In the genomic region with DNA sequence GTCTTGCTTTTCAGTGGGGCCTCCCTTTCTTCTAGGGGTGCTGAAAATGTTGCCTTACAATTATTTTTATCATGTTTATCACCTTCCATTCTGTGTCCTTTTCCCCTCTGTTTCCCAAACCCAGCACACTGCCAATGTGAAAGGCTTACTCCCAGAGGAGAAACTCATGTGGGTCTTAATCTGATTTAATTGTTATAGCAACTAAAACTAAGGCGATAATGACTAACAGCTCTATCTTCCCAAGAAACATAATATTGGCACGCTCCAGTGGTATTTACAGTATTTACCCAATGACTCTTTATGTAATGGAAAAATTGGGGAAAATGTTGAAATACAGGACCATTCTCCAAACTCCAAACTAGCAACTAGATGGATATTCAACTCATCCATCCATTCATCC, we compare ENCODE assay signal across 15 cellular contexts. TPM values are rescaled to one million over a fixed set of nuclear protein-coding genes. Genes with fewer than 3 reads are reported as not detected.
DNase-seq lines count a peak whose midpoint lies in the region; ATAC-seq, FAIRE-seq and TF ChIP-seq lines count a peak whose summit lies in the region.
"Had no signal": no experiment of that assay in that cellular context is flagged by ENCODE, and none has a peak within 500 bp of the region (broad histone marks: within the 10 kb centered on the region; RNA-seq: fewer than 3 reads in every experiment).

No MANE protein-coding gene starts in this region.

- DNase-seq in AG08395 (ENCODE audit: low spot score), result peak; percentile 25
- DNase-seq in D721Med (ENCODE audit: insufficient read length, low spot score), result peak; percentile 81
- DNase-seq in astrocyte (ENCODE audit: low read depth), result peak; percentile 35
- DNase-seq in osteoblast (ENCODE audit: insufficient read length, low spot score, missing footprints), result no peak
- DNase-seq in NCI-H748 treated with DMSO at 0.1 percent for 48 hours (lab: John Stamatoyannopoulos, UW), result no peak
- DNase-seq in nucleus accumbens (lab: John Stamatoyannopoulos, UW), result no peak
- DNase-seq in HTR-8/SVneo (ENCODE audit: insufficient read length, low spot score), result no peak
- DNase-seq: ACHN; AML-193; Caco-2; CD8-positive, alpha-beta memory T cell; DMS 273 treated with DMSO at 0.1 percent for 48 hours; H9 had no signal

- no peak for ATAC-seq in GM18909 (IDR thresholded peaks at IDR 0.05; ENCODE audit: poor library complexity, unreplicated experiment)

- H3K79me2 ChIP-seq in astrocyte (ENCODE audit: insufficient read depth, low read length) (no peaks in the 10 kb centered on the region), osteoblast (ENCODE audit: insufficient read depth, low read length) (no peaks in the 10 kb centered on the region)

- H3K27me3 Mint-ChIP-seq in astrocyte (ENCODE audit: low read depth, unreplicated experiment), result peaks cover 5% of the 10 kb centered on the region

- no peak overlapping the region for H2AFZ ChIP-seq in astrocyte (ENCODE audit: low read depth, low read length)
- H2AFZ ChIP-seq in osteoblast (ENCODE audit: low read length), result no peak overlapping the region

- TF ChIP-seq CTCF in D721Med (IDR thresholded peaks at IDR 0.05; ENCODE audit: insufficient read depth, missing control alignments) (no peak), astrocyte (IDR thresholded peaks at IDR 0.05; ENCODE audit: insufficient read depth, low read depth, low read length) (no peak), osteoblast (IDR thresholded peaks at IDR 0.05; ENCODE audit: extremely low read depth, low read depth, low read length) (no peak)

- H3K27ac ChIP-seq in astrocyte (ENCODE audit: low read depth, low read length) (no peak overlapping the region), osteoblast (ENCODE audit: low read depth, low read length) (peak overlapping the region; percentile 97)
- H3K27ac ChIP-seq: BLaER1 had no signal

- no peaks in the 10 kb centered on the region for H3K9me3 Mint-ChIP-seq in astrocyte (ENCODE audit: unreplicated experiment)
- H3K9me3 Mint-ChIP-seq: CD8-positive, alpha-beta memory T cell; H9 had no signal

- H3K36me3 ChIP-seq in astrocyte (ENCODE audit: insufficient read depth, low read length), result no peaks in the 10 kb centered on the region
- H3K36me3 ChIP-seq in osteoblast (ENCODE audit: insufficient read depth, low read length), result peaks cover 90% of the 10 kb centered on the region
- H3K36me3 ChIP-seq: BLaER1 had no signal

- H4K20me1 ChIP-seq in astrocyte (ENCODE audit: insufficient read depth, low read length), result peaks cover 4% of the 10 kb centered on the region
- peaks cover 6% of the 10 kb centered on the region for H4K20me1 ChIP-seq in osteoblast (ENCODE audit: insufficient read depth, low read length)
- H4K20me1 ChIP-seq: BLaER1 had no signal

- H3K9ac ChIP-seq in astrocyte (ENCODE audit: low read length), result no peak overlapping the region
- H3K9ac ChIP-seq: BLaER1 had no signal

- no peak overlapping the region for H3K4me2 ChIP-seq in astrocyte (ENCODE audit: low read length)
- H3K4me2 ChIP-seq in osteoblast (ENCODE audit: insufficient read depth, low read length), result no peak overlapping the region
- H3K4me2 ChIP-seq: BLaER1 had no signal

- peaks cover 21% of the 10 kb centered on the region for H3K4me1 Mint-ChIP-seq in astrocyte (ENCODE audit: low read depth, unreplicated experiment)

- peaks cover 35% of the 10 kb centered on the region for H3K4me1 ChIP-seq in astrocyte (ENCODE audit: insufficient read depth, low read length)
- H3K4me1 ChIP-seq in osteoblast (ENCODE audit: insufficient read depth, low read length), result peaks cover 72% of the 10 kb centered on the region

- no peak overlapping the region for H3K4me3 Mint-ChIP-seq in astrocyte (ENCODE audit: unreplicated experiment)
- H3K4me3 Mint-ChIP-seq: CD8-positive, alpha-beta memory T cell; H9 had no signal

- FAIRE-seq in D721Med (lab: Jason Lieb, UNC) (peak; percentile 88), astrocyte (lab: Jason Lieb, UNC) (no peak), HTR-8/SVneo (lab: Jason Lieb, UNC) (no peak)

- H3K4me3 ChIP-seq in astrocyte (ENCODE audit: insufficient read depth, low read depth, low read length) (no peak overlapping the region), osteoblast (ENCODE audit: insufficient read depth, low read length) (no peak overlapping the region)
- H3K4me3 ChIP-seq: BLaER1 had no signal

- no peak overlapping the region for H3K27ac Mint-ChIP-seq in astrocyte (ENCODE audit: unreplicated experiment)
- H3K27ac Mint-ChIP-seq: CD8-positive, alpha-beta memory T cell; H9 had no signal

- H3K9me3 ChIP-seq in astrocyte (ENCODE audit: insufficient read depth, low read depth, low read length) (no peaks in the 10 kb centered on the region), osteoblast (ENCODE audit: low read depth, low read length) (no peaks in the 10 kb centered on the region)
- H3K9me3 ChIP-seq: BLaER1, Caco-2 had no signal

- H3K36me3 Mint-ChIP-seq in astrocyte (ENCODE audit: low read depth, unreplicated experiment), result peaks cover 6% of the 10 kb centered on the region

- no peaks in the 10 kb centered on the region for H3K27me3 ChIP-seq in astrocyte (ENCODE audit: insufficient read depth, low read length)
- no peaks in the 10 kb centered on the region for H3K27me3 ChIP-seq in osteoblast (ENCODE audit: insufficient read depth, low read length)
- H3K27me3 ChIP-seq: BLaER1 had no signal

RNA-seq across cellular contexts. Expression of gene MESD, which starts 58.4 kb away (rescaled TPM):
- total RNA-seq in astrocyte (33.1 and 34.8 TPM in 2 replicates), osteoblast (16.6 and 18.6 TPM in 2 replicates)

Comparison
In these comparisons a context has a peak if more than half of its experiments do, and no peak if none do; other contexts are left out.
1. DNase-seq: peak in AG08395 (single experiment), D721Med (single experiment) and astrocyte (single experiment); none in osteoblast (single experiment), NCI-H748 treated with DMSO at 0.1 percent for 48 hours (single experiment), nucleus accumbens (0 of 56) and HTR-8/SVneo (single experiment).